In the genomic region with DNA sequence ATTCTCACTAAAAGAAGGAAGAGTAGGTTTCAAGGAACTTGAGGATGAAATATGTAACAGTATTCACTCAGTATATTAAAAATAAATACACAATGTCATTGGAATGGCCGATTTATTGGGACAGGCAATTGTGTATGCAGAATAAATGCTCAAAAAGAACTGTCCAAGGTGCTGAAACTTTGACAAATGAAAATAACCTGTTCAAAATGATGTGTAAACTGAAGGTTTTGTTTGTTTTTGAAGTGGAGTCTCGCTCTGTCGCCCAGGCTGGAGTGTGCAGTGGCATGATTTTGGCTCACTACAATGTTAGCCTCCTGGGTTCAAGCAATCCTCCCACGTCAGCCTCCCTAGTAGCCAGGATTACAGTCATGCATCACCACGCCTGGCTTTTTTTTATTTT, we compare ENCODE assay signal across 1 cellular context.
TF ChIP-seq lines count a peak whose summit lies in the region.

No MANE protein-coding gene starts in this region.

TF ChIP-seq in SK-N-SH treated with all-trans-retinoic acid at 6 μM for 48 hours, 23 proteins besides CTCF, POLR2A, EP300 and RAD21 (continued from another document):
- TF ChIP-seq, protein P1, sequence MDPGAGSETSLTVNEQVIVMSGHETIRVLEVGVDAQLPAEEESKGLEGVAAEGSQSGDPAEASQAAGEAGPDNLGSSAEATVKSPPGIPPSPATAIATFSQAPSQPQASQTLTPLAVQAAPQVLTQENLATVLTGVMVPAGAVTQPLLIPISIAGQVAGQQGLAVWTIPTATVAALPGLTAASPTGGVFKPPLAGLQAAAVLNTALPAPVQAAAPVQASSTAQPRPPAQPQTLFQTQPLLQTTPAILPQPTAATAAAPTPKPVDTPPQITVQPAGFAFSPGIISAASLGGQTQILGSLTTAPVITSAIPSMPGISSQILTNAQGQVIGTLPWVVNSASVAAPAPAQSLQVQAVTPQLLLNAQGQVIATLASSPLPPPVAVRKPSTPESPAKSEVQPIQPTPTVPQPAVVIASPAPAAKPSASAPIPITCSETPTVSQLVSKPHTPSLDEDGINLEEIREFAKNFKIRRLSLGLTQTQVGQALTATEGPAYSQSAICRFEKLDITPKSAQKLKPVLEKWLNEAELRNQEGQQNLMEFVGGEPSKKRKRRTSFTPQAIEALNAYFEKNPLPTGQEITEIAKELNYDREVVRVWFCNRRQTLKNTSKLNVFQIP (CRISPR knock-in tag; IDR thresholded peaks at IDR 0.05; ENCODE audit: borderline replicate concordance, low read depth) = no peak
- TF ChIP-seq ZNF70 (CRISPR knock-in tag; IDR thresholded peaks at IDR 0.05) (no peak), BACH2 (CRISPR knock-in tag; IDR thresholded peaks at IDR 0.05; ENCODE audit: borderline replicate concordance) (no peak), RARB (CRISPR knock-in tag; IDR thresholded peaks at IDR 0.05) (no peak), CSDC2 (CRISPR knock-in tag; IDR thresholded peaks at IDR 0.05) (no peak), SNAI2 (CRISPR knock-in tag; IDR thresholded peaks at IDR 0.05) (no peak), OSR1 (CRISPR knock-in tag; IDR thresholded peaks at IDR 0.05) (no peak)
